22 cellular contexts compared by ENCODE assay signal in genomic region chr5:69099302-69099701, GRCh38. TPM values are rescaled to one million over a fixed set of nuclear protein-coding genes. Genes with fewer than 3 reads are reported as not detected.
DNase-seq lines count a peak whose midpoint lies in the region; ATAC-seq and TF ChIP-seq lines count a peak whose summit lies in the region.
"Had no signal": no experiment of that assay in that cellular context is flagged by ENCODE, and none has a peak within 500 bp of the region (broad histone marks: within the 10 kb centered on the region; RNA-seq: fewer than 3 reads in every experiment).

No MANE protein-coding gene starts in this region.

- peak overlapping the region; percentile 11 for H3K27ac Mint-ChIP-seq in activated CD4-positive, alpha-beta memory T cell treated with anti-CD3 and anti-CD28 coated beads for 36 hours
- no peak overlapping the region for H3K27ac Mint-ChIP-seq in activated CD4-positive, alpha-beta memory T cell treated with anti-CD3 and anti-CD28 coated beads, Interleukin-2, amount 10 ng/mL, durations not matched to agents 7 days and 5 days
- peak overlapping the region; percentile 78 for H3K27ac Mint-ChIP-seq in activated T-helper 17 cell treated with anti-CD3 and anti-CD28 coated beads, Interleukin-2, amount 50 U/mL, for 72 hours
- peak overlapping the region in 4 of 6 donors; percentile 14 to 75 (median 37) for H3K27ac Mint-ChIP-seq in immature natural killer cell
- H3K27ac Mint-ChIP-seq in osteocyte (ENCODE audit: unreplicated experiment), result peak overlapping the region; percentile 46
- no peak overlapping the region for H3K27ac Mint-ChIP-seq in HFFc6

- no peak for ATAC-seq in activated T-helper 17 cell treated with anti-CD3 and anti-CD28 coated beads, Interleukin-2, amount 50 U/mL, for 72 hours (replicated peaks)
- ATAC-seq in HG02840 (IDR thresholded peaks at IDR 0.05; ENCODE audit: low FRiP score, unreplicated experiment), result no peak

- DNase-seq in activated CD4-positive, alpha-beta memory T cell treated with anti-CD3 and anti-CD28 coated beads for 36 hours, result no peak
- DNase-seq in activated CD4-positive, alpha-beta memory T cell treated with anti-CD3 and anti-CD28 coated beads, Interleukin-2, amount 10 ng/mL, durations not matched to agents 7 days and 5 days, result no peak
- DNase-seq in immature natural killer cell, result no peak
- DNase-seq in osteocyte (ENCODE audit: extremely low spot score, unreplicated experiment), result no peak
- no peak for DNase-seq in HFFc6
- no peak for DNase-seq in 8988T
- DNase-seq: AML-193, C1 segment of cervical spinal cord, DMS53, H7, IMR-90, MV-4-11, NCI-H1105 treated with DMSO at 0.1 percent for 48 hours, NCI-H2029 treated with DMSO at 0.1 percent for 48 hours, NCI-H2171, NCI-H345, NCI-H524, NCI-H774, OCI-M1, SJCRH30 had no signal

- intact Hi-C loops in activated CD4-positive, alpha-beta memory T cell treated with anti-CD3 and anti-CD28 coated beads for 36 hours (cut with micrococcal nuclease), result no loop called here

- no peaks in the 10 kb centered on the region for H3K27me3 Mint-ChIP-seq in activated CD4-positive, alpha-beta memory T cell treated with anti-CD3 and anti-CD28 coated beads for 36 hours
- no peaks in the 10 kb centered on the region for H3K27me3 Mint-ChIP-seq in activated CD4-positive, alpha-beta memory T cell treated with anti-CD3 and anti-CD28 coated beads, Interleukin-2, amount 10 ng/mL, durations not matched to agents 7 days and 5 days
- H3K27me3 Mint-ChIP-seq in activated T-helper 17 cell treated with anti-CD3 and anti-CD28 coated beads, Interleukin-2, amount 50 U/mL, for 72 hours, result no peaks in the 10 kb centered on the region
- H3K27me3 Mint-ChIP-seq in immature natural killer cell (ENCODE audit: low read depth in 3 of 3) (peaks cover 0 to 1% (median 0%) of the 10 kb centered on the region in 3 donors), osteocyte (ENCODE audit: unreplicated experiment) (no peaks in the 10 kb centered on the region), HFFc6 (ENCODE audit: insufficient read depth) (no peaks in the 10 kb centered on the region)

- TF ChIP-seq CTCF in osteocyte (IDR thresholded peaks at IDR 0.05) (no peak), HFFc6 (IDR thresholded peaks at IDR 0.05) (no peak)

- H3K4me1 Mint-ChIP-seq in activated CD4-positive, alpha-beta memory T cell treated with anti-CD3 and anti-CD28 coated beads for 36 hours (ENCODE audit: low read depth), result peaks cover 32% of the 10 kb centered on the region
- peaks cover 34% of the 10 kb centered on the region for H3K4me1 Mint-ChIP-seq in activated CD4-positive, alpha-beta memory T cell treated with anti-CD3 and anti-CD28 coated beads, Interleukin-2, amount 10 ng/mL, durations not matched to agents 7 days and 5 days
- peaks cover 12% of the 10 kb centered on the region for H3K4me1 Mint-ChIP-seq in activated T-helper 17 cell treated with anti-CD3 and anti-CD28 coated beads, Interleukin-2, amount 50 U/mL, for 72 hours
- H3K4me1 Mint-ChIP-seq in immature natural killer cell, result peaks cover 30 to 46% of the 10 kb centered on the region in 2 donors
- H3K4me1 Mint-ChIP-seq in osteocyte (ENCODE audit: unreplicated experiment), result peaks cover 32% of the 10 kb centered on the region
- peaks cover 27% of the 10 kb centered on the region for H3K4me1 Mint-ChIP-seq in HFFc6 (ENCODE audit: low read depth)

- CTCF ChIA-PET in activated CD4-positive, alpha-beta memory T cell treated with anti-CD3 and anti-CD28 coated beads for 36 hours (lab: Charles Lee), result no interaction called here
- CTCF ChIA-PET in activated CD4-positive, alpha-beta memory T cell treated with anti-CD3 and anti-CD28 coated beads, Interleukin-2, amount 10 ng/mL, durations not matched to agents 7 days and 5 days (lab: Charles Lee), result no interaction called here

- H3K36me3 Mint-ChIP-seq in activated CD4-positive, alpha-beta memory T cell treated with anti-CD3 and anti-CD28 coated beads for 36 hours, result peaks cover 20% of the 10 kb centered on the region
- H3K36me3 Mint-ChIP-seq in activated CD4-positive, alpha-beta memory T cell treated with anti-CD3 and anti-CD28 coated beads, Interleukin-2, amount 10 ng/mL, durations not matched to agents 7 days and 5 days (ENCODE audit: low read depth), result peaks cover 30% of the 10 kb centered on the region
- H3K36me3 Mint-ChIP-seq in activated T-helper 17 cell treated with anti-CD3 and anti-CD28 coated beads, Interleukin-2, amount 50 U/mL, for 72 hours (ENCODE audit: low read depth), result peaks cover 73% of the 10 kb centered on the region
- H3K36me3 Mint-ChIP-seq in immature natural killer cell (peaks cover 0 to 12% (median 0%) of the 10 kb centered on the region in 3 donors), osteocyte (ENCODE audit: unreplicated experiment) (peaks cover 28% of the 10 kb centered on the region), HFFc6 (ENCODE audit: low read depth) (peaks cover 20% of the 10 kb centered on the region)

- no peaks in the 10 kb centered on the region for H3K9me3 Mint-ChIP-seq in activated CD4-positive, alpha-beta memory T cell treated with anti-CD3 and anti-CD28 coated beads for 36 hours
- no peaks in the 10 kb centered on the region for H3K9me3 Mint-ChIP-seq in activated CD4-positive, alpha-beta memory T cell treated with anti-CD3 and anti-CD28 coated beads, Interleukin-2, amount 10 ng/mL, durations not matched to agents 7 days and 5 days
- no peaks in the 10 kb centered on the region for H3K9me3 Mint-ChIP-seq in activated T-helper 17 cell treated with anti-CD3 and anti-CD28 coated beads, Interleukin-2, amount 50 U/mL, for 72 hours
- no peaks in the 10 kb centered on the region for H3K9me3 Mint-ChIP-seq in immature natural killer cell
- no peaks in the 10 kb centered on the region for H3K9me3 Mint-ChIP-seq in osteocyte (ENCODE audit: unreplicated experiment)
- no peaks in the 10 kb centered on the region for H3K9me3 Mint-ChIP-seq in HFFc6

- POLR2A ChIA-PET in activated CD4-positive, alpha-beta memory T cell treated with anti-CD3 and anti-CD28 coated beads for 36 hours (lab: Charles Lee), result no interaction called here
- POLR2A ChIA-PET in activated CD4-positive, alpha-beta memory T cell treated with anti-CD3 and anti-CD28 coated beads, Interleukin-2, amount 10 ng/mL, durations not matched to agents 7 days and 5 days (lab: Charles Lee), result no interaction called here

- H3K4me3 Mint-ChIP-seq in activated CD4-positive, alpha-beta memory T cell treated with anti-CD3 and anti-CD28 coated beads for 36 hours, result no peak overlapping the region
- no peak overlapping the region for H3K4me3 Mint-ChIP-seq in activated CD4-positive, alpha-beta memory T cell treated with anti-CD3 and anti-CD28 coated beads, Interleukin-2, amount 10 ng/mL, durations not matched to agents 7 days and 5 days
- no peak overlapping the region for H3K4me3 Mint-ChIP-seq in activated T-helper 17 cell treated with anti-CD3 and anti-CD28 coated beads, Interleukin-2, amount 50 U/mL, for 72 hours
- no peak overlapping the region for H3K4me3 Mint-ChIP-seq in immature natural killer cell
- H3K4me3 Mint-ChIP-seq in osteocyte (ENCODE audit: unreplicated experiment), result no peak overlapping the region
- no peak overlapping the region for H3K4me3 Mint-ChIP-seq in HFFc6

RNA-seq across cellular contexts. Expression of gene SLC30A5, which starts 5.5 kb away (rescaled TPM):
- total RNA-seq in activated CD4-positive, alpha-beta memory T cell treated with anti-CD3 and anti-CD28 coated beads for 36 hours, result 10 to 100 TPM; 42.8 to 49.0 TPM
- 10 to 100 TPM; 34.2 to 43.1 TPM for total RNA-seq in activated CD4-positive, alpha-beta memory T cell treated with anti-CD3 and anti-CD28 coated beads, Interleukin-2, amount 10 ng/mL, durations not matched to agents 7 days and 5 days
- 10 to 100 TPM; 23.7 to 44.7 TPM for total RNA-seq in activated T-helper 17 cell treated with anti-CD3 and anti-CD28 coated beads, Interleukin-2, amount 50 U/mL, for 72 hours
- 10 to 100 TPM; 20.7 to 34.6 (median 23.7) TPM for polyA plus RNA-seq in immature natural killer cell
- 57.6 and 76.4 TPM in 2 replicates for total RNA-seq in osteocyte
- total RNA-seq in HFFc6 (2021; fragmentation: NEBNext Ultra II Directional; extraction: Animal tissue kit (Norgen Biotek cat#: 25700)), result 10 to 100 TPM; 55.9 to 80.7 (median 71.7) TPM

Comparison
In these comparisons a context has a peak if more than half of its experiments do, and no peak if none do; other contexts are left out.
1. H3K27ac Mint-ChIP-seq: peak in activated CD4-positive, alpha-beta memory T cell treated with anti-CD3 and anti-CD28 coated beads for 36 hours (single experiment), activated T-helper 17 cell treated with anti-CD3 and anti-CD28 coated beads, Interleukin-2, amount 50 U/mL, for 72 hours (single experiment), immature natural killer cell (4 of 6) and osteocyte (single experiment); none in activated CD4-positive, alpha-beta memory T cell treated with anti-CD3 and anti-CD28 coated beads, Interleukin-2, amount 10 ng/mL, durations not matched to agents 7 days and 5 days (single experiment) and HFFc6 (single experiment).